1 cellular context compared by ENCODE assay signal in genomic region chr11:45929486-45930030, GRCh38.
TF ChIP-seq lines count a peak whose summit lies in the region.

No MANE protein-coding gene starts in this region.

TF ChIP-seq in IMR-90, 13 proteins besides CTCF, POLR2A, EP300 and RAD21:
- TF ChIP-seq FOS (IDR thresholded peaks at IDR 0.05; ENCODE audit: low read depth, low read length) (no peak), MAZ (IDR thresholded peaks at IDR 0.05; ENCODE audit: borderline replicate concordance, low read depth, low read length) (no peak), MXI1 (IDR thresholded peaks at IDR 0.05; ENCODE audit: borderline replicate concordance, low read depth, low read length) (no peak), RFX5 (IDR thresholded peaks at IDR 0.05; ENCODE audit: low read depth, low read length) (no peak), MAFK (IDR thresholded peaks at IDR 0.05; ENCODE audit: low read depth, low read length) (no peak), CHD1 (IDR thresholded peaks at IDR 0.05; ENCODE audit: low read depth, low read length) (no peak), ELK1 (IDR thresholded peaks at IDR 0.05; ENCODE audit: borderline replicate concordance, low read depth, low read length) (no peak), SMC3 (IDR thresholded peaks at IDR 0.05; ENCODE audit: low read depth, low read length) (no peak), RCOR1 (IDR thresholded peaks at IDR 0.05; ENCODE audit: insufficient replicate concordance, low read length) (no peak), BHLHE40 (IDR thresholded peaks at IDR 0.05; ENCODE audit: low read depth, low read length) (no peak)
- TF ChIP-seq, protein P1, sequence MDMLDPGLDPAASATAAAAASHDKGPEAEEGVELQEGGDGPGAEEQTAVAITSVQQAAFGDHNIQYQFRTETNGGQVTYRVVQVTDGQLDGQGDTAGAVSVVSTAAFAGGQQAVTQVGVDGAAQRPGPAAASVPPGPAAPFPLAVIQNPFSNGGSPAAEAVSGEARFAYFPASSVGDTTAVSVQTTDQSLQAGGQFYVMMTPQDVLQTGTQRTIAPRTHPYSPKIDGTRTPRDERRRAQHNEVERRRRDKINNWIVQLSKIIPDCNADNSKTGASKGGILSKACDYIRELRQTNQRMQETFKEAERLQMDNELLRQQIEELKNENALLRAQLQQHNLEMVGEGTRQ (IDR thresholded peaks at IDR 0.05; ENCODE audit: low read depth, low read length) = no peak
TF ChIP-seq in IMR-90: peak in this region for 0.
